32 cellular contexts compared by ENCODE assay signal in genomic region chr4:72571337-72571736, GRCh38.
"Had no signal": no experiment of that assay in that cellular context is flagged by ENCODE, and none has a peak within 500 bp of the region (broad histone marks: within the 10 kb centered on the region; RNA-seq: fewer than 3 reads in every experiment).

No MANE protein-coding gene starts in this region.

- DNase-seq: Karpas-422, MG63, MM.1S, MV-4-11, NCI-H1048, NCI-H1092, NCI-H1092 treated with DMSO at 0.1 percent for 48 hours, NCI-H1105, NCI-H1105 treated with DMSO at 0.1 percent for 48 hours, NCI-H1417, NCI-H1417 treated with DMSO at 0.1 percent for 48 hours, NCI-H1436, NCI-H1436 treated with DMSO at 0.1 percent for 48 hours, NCI-H146, NCI-H1694, NCI-H1694 treated with DMSO at 0.1 percent for 48 hours, NCI-H187, NCI-H187 treated with DMSO at 0.1 percent for 48 hours, NCI-H1930, NCI-H2029, NCI-H2029 treated with DMSO at 0.1 percent for 48 hours, NCI-H2081, NCI-H2081 treated with DMSO at 0.1 percent for 48 hours, NCI-H2107, NCI-H2171, NCI-H2171 treated with DMSO at 0.1 percent for 48 hours, NCI-H2227 treated with DMSO at 0.1 percent for 48 hours, NCI-H345, NCI-H446, NCI-H446 treated with DMSO at 0.1 percent for 48 hours, NCI-H510A, NCI-H510A treated with DMSO at 0.1 percent for 48 hours had no signal

- H3K9me3 ChIP-seq: MG63 had no signal

- H3K27me3 ChIP-seq: MG63 had no signal

- H3K36me3 ChIP-seq: MG63 had no signal

- H3K4me3 ChIP-seq: MG63 had no signal
